Comparison of ENCODE assay signal across 8 cellular contexts in the genomic region with DNA sequence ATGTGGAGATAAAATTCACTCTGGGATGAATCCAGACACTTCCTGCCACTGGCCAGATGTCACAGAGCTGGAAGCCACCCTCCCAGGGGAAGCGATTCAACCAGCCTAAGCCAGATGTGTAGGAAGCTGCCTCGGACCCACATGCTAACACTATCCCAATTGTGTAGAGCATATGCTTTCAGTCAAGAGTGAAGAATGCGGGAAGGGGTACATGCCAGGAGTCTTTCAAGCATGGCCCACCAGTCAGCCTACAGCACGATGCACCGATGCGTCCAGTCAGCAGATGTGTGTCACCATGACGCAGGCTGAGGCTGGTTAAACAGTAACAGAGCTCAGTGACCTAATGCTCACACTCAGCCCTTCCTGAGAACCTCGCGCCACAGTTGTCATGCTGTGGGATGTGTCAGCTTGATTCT. TPM values are rescaled to one million over a fixed set of nuclear protein-coding genes. Genes with fewer than 3 reads are reported as not detected.
DNase-seq lines count a peak whose midpoint lies in the region; ATAC-seq and TF ChIP-seq lines count a peak whose summit lies in the region.
"Had no signal": no experiment of that assay in that cellular context is flagged by ENCODE, and none has a peak within 500 bp of the region (broad histone marks: within the 10 kb centered on the region; RNA-seq: fewer than 3 reads in every experiment).

No MANE protein-coding gene starts in this region.

- H3K4me3 ChIP-seq in adipocyte (ENCODE audit: low read length): no peak overlapping the region

- H3K9ac ChIP-seq in adipocyte (ENCODE audit: low read length): no peak overlapping the region

- no peaks in the 10 kb centered on the region for H3K36me3 Mint-ChIP-seq in glutamatergic neuron (ENCODE audit: unreplicated experiment)

- no peak overlapping the region for H3K4me3 Mint-ChIP-seq in glutamatergic neuron (ENCODE audit: unreplicated experiment)

- peaks cover 6% of the 10 kb centered on the region for H3K4me1 ChIP-seq in adipocyte (ENCODE audit: control insufficient read depth, insufficient read depth, low read length)

- H3K27me3 Mint-ChIP-seq in glutamatergic neuron (ENCODE audit: unreplicated experiment): no peaks in the 10 kb centered on the region

- no peaks in the 10 kb centered on the region for H3K9me3 ChIP-seq in adipocyte (ENCODE audit: control insufficient read depth, low read length)

- no peaks in the 10 kb centered on the region for H3K27me3 ChIP-seq in adipocyte (replicated peaks; ENCODE audit: control insufficient read depth, insufficient read depth, low read length)

- H3K9me3 Mint-ChIP-seq in glutamatergic neuron (ENCODE audit: unreplicated experiment): peaks cover 2% of the 10 kb centered on the region

- H3K4me1 Mint-ChIP-seq in glutamatergic neuron (ENCODE audit: low read depth, unreplicated experiment): no peaks in the 10 kb centered on the region

- no peaks in the 10 kb centered on the region for H3K36me3 ChIP-seq in adipocyte (ENCODE audit: control insufficient read depth, insufficient read depth, low read length, severe bottlenecking)

- TF ChIP-seq CTCF in glutamatergic neuron (IDR thresholded peaks at IDR 0.05; ENCODE audit: partially characterized antibody, unreplicated experiment): no peak

- DNase-seq in GM04504 (ENCODE audit: low read depth): peak; percentile 90
- DNase-seq in adipocyte (ENCODE audit: low read depth): peak; percentile 77
- DNase-seq in glutamatergic neuron: peak; percentile 26
- DNase-seq in smooth muscle cell of the brain vasculature (ENCODE audit: low read depth, low spot score): peak; percentile 49
- DNase-seq in activated CD4-positive, alpha-beta T cell treated with anti-CD3 and anti-CD28 coated beads, Interleukin-2, amount 50 U/mL, for 48 hours: no peak
- DNase-seq in activated CD8-positive, alpha-beta memory T cell treated with anti-CD3 and anti-CD28 coated beads, Interleukin-2, amount 50 U/mL, for 4 hours: no peak

- ATAC-seq in GM18858 (IDR thresholded peaks at IDR 0.05; ENCODE audit: unreplicated experiment): no peak

- no peak overlapping the region for H3K27ac Mint-ChIP-seq in glutamatergic neuron (ENCODE audit: unreplicated experiment)

RNA-seq across cellular contexts. Expression of a gene that starts 38.8 kb away (rescaled TPM):
- 1.1 TPM for total RNA-seq in glutamatergic neuron (ENCODE audit: unreplicated experiment)
- total RNA-seq: mononuclear cell had no signal

Comparison
In these comparisons a context has a peak if more than half of its experiments do, and no peak if none do; other contexts are left out.
1. DNase-seq: peak in GM04504 (single experiment), adipocyte (single experiment), glutamatergic neuron (single experiment) and smooth muscle cell of the brain vasculature (single experiment); none in activated CD4-positive, alpha-beta T cell treated with anti-CD3 and anti-CD28 coated beads, Interleukin-2, amount 50 U/mL, for 48 hours (0 of 2) and activated CD8-positive, alpha-beta memory T cell treated with anti-CD3 and anti-CD28 coated beads, Interleukin-2, amount 50 U/mL, for 4 hours (single experiment).